ENCODE assay signal across 28 cellular contexts in the genomic region with DNA sequence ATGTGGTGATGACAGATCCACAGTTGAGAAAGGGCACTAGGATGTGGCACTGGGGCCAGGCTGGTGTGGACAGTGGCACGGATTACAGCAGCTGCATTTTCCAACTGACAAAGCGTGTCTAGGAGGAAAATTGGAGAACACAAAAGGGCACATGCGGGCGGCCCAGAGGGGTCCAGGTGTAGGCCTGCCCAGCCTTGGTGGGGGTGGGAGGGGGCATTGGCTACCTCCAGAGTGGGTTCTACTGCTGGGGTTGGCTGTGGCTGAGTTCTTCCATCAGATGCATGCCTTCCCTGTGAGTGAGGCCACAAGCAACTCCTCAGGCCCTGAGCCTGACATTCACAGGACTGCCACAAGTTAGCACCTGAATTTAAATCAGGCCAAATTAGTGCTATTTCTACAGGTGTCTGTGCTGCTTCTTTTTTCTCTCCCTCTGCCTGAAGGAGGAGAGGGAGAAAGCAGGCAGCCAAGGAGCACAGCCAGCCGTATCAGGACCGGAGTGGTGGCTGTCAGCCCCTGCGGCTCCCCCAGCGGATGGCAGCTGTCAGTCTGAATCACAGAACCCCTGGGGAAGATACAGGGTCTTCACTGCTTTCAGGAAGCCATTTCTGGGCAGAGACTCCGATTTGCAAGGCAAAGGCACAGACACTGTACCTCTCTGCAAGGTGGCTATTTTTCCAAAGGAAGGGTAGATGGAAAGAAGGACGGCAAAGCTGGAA.
"Had no signal": no experiment of that assay in that cellular context is flagged by ENCODE, and none has a peak within 500 bp of the region (broad histone marks: within the 10 kb centered on the region; RNA-seq: fewer than 3 reads in every experiment).

No MANE protein-coding gene starts in this region.

- H3K9me3 ChIP-seq: ascending aorta, colonic mucosa, gastrocnemius medialis, mucosa of descending colon, tibial nerve had no signal

- H3K4me1 ChIP-seq: ascending aorta, colonic mucosa, gastrocnemius medialis, tibial nerve had no signal

- H3K27ac ChIP-seq: ascending aorta, cardiac muscle cell, colonic mucosa, gastrocnemius medialis, hepatocyte, tibial nerve, WERI-Rb-1 had no signal

- H3K27ac Mint-ChIP-seq: activated CD4-positive, alpha-beta memory T cell treated with anti-CD3 and anti-CD28 coated beads, Interleukin-2, amount 10 ng/mL, durations not matched to agents 7 days and 5 days; activated CD4-positive, alpha-beta T cell treated with anti-CD3 and anti-CD28 coated beads, Interleukin-2, amount 10 ng/mL, durations not matched to agents 7 days and 5 days; activated naive CD4-positive, alpha-beta T cell treated with anti-CD3 and anti-CD28 coated beads, Interleukin-2, amount 10 ng/mL, durations not matched to agents 7 days and 5 days; activated naive CD8-positive, alpha-beta T cell treated with anti-CD3 and anti-CD28 coated beads, Interleukin-2, amount 10 ng/mL, durations not matched to agents 7 days and 5 days; activated T-cell treated with anti-CD3 and anti-CD28 coated beads, Interleukin-2, amount 50 U/mL, for 24 hours; brain; nephron had no signal

- H3K27me3 Mint-ChIP-seq: activated CD4-positive, alpha-beta memory T cell treated with anti-CD3 and anti-CD28 coated beads, Interleukin-2, amount 10 ng/mL, durations not matched to agents 7 days and 5 days; activated CD4-positive, alpha-beta T cell treated with anti-CD3 and anti-CD28 coated beads, Interleukin-2, amount 10 ng/mL, durations not matched to agents 7 days and 5 days; activated naive CD4-positive, alpha-beta T cell treated with anti-CD3 and anti-CD28 coated beads, Interleukin-2, amount 10 ng/mL, durations not matched to agents 7 days and 5 days; activated naive CD8-positive, alpha-beta T cell treated with anti-CD3 and anti-CD28 coated beads, Interleukin-2, amount 10 ng/mL, durations not matched to agents 7 days and 5 days; activated T-cell treated with anti-CD3 and anti-CD28 coated beads, Interleukin-2, amount 50 U/mL, for 24 hours had no signal

- H3K9me3 Mint-ChIP-seq: activated CD4-positive, alpha-beta memory T cell treated with anti-CD3 and anti-CD28 coated beads, Interleukin-2, amount 10 ng/mL, durations not matched to agents 7 days and 5 days; activated CD4-positive, alpha-beta T cell treated with anti-CD3 and anti-CD28 coated beads, Interleukin-2, amount 10 ng/mL, durations not matched to agents 7 days and 5 days; activated naive CD4-positive, alpha-beta T cell treated with anti-CD3 and anti-CD28 coated beads, Interleukin-2, amount 10 ng/mL, durations not matched to agents 7 days and 5 days; activated T-cell treated with anti-CD3 and anti-CD28 coated beads, Interleukin-2, amount 50 U/mL, for 24 hours; nephron had no signal

- H3K27me3 ChIP-seq: ascending aorta, colonic mucosa, gastrocnemius medialis, tibial nerve had no signal

- H3K4me1 Mint-ChIP-seq: activated CD4-positive, alpha-beta memory T cell treated with anti-CD3 and anti-CD28 coated beads, Interleukin-2, amount 10 ng/mL, durations not matched to agents 7 days and 5 days; activated CD4-positive, alpha-beta T cell treated with anti-CD3 and anti-CD28 coated beads, Interleukin-2, amount 10 ng/mL, durations not matched to agents 7 days and 5 days; activated naive CD4-positive, alpha-beta T cell treated with anti-CD3 and anti-CD28 coated beads, Interleukin-2, amount 10 ng/mL, durations not matched to agents 7 days and 5 days; activated naive CD8-positive, alpha-beta T cell treated with anti-CD3 and anti-CD28 coated beads, Interleukin-2, amount 10 ng/mL, durations not matched to agents 7 days and 5 days; nephron had no signal

- H2AFZ ChIP-seq: hepatocyte had no signal

- H3K4me3 ChIP-seq: ascending aorta, cardiac muscle cell, colonic mucosa, gastrocnemius medialis, hepatocyte, mucosa of descending colon, tibial nerve had no signal

- H3K4me2 ChIP-seq: hepatocyte had no signal

- H3K36me3 Mint-ChIP-seq: activated naive CD4-positive, alpha-beta T cell treated with anti-CD3 and anti-CD28 coated beads, Interleukin-2, amount 10 ng/mL, durations not matched to agents 7 days and 5 days; activated naive CD8-positive, alpha-beta T cell treated with anti-CD3 and anti-CD28 coated beads, Interleukin-2, amount 10 ng/mL, durations not matched to agents 7 days and 5 days; brain had no signal

- ATAC-seq: activated CD4-positive, CD25-positive, alpha-beta regulatory T cell treated with anti-CD3 and anti-CD28 coated beads, Interleukin-2, amount 50 U/mL, for 24 hours; gastrocnemius medialis; left ventricle myocardium superior; mucosa of descending colon; right cardiac atrium had no signal

- H3K36me3 ChIP-seq: ascending aorta, cardiac muscle cell, colonic mucosa, gastrocnemius medialis, tibial nerve, WERI-Rb-1 had no signal

- DNase-seq: activated CD4-positive, alpha-beta memory T cell treated with anti-CD3 and anti-CD28 coated beads, Interleukin-2, amount 10 ng/mL, durations not matched to agents 7 days and 5 days; activated CD4-positive, alpha-beta T cell treated with anti-CD3 and anti-CD28 coated beads, Interleukin-2, amount 10 ng/mL, durations not matched to agents 7 days and 5 days; activated CD8-positive, alpha-beta memory T cell treated with anti-CD3 and anti-CD28 coated beads, Interleukin-2, amount 50 U/mL, for 48 hours; activated gamma-delta T cell; activated naive CD4-positive, alpha-beta T cell treated with anti-CD3 and anti-CD28 coated beads, Interleukin-2, amount 10 ng/mL, durations not matched to agents 7 days and 5 days; activated naive CD8-positive, alpha-beta T cell treated with anti-CD3 and anti-CD28 coated beads, Interleukin-2, amount 10 ng/mL, durations not matched to agents 7 days and 5 days; activated T-cell treated with anti-CD3 and anti-CD28 coated beads, Interleukin-2, amount 50 U/mL, for 24 hours; cerebellar nuclear complex; colonic mucosa; effector CD8-positive, alpha-beta T cell; gastrocnemius medialis; left cardiac atrium; left ventricle myocardium superior; mucosa of descending colon; occipital lobe; right cardiac atrium; stimulated activated CD4-positive, alpha-beta T cell treated with anti-CD3 and anti-CD28 coated beads, Interleukin-15, amount 100 ng/mL, for 24 hours; stimulated activated CD4-positive, alpha-beta T cell treated with anti-CD3 and anti-CD28 coated beads, Interleukin-2, amount 100 ng/mL, for 24 hours; stimulated activated naive CD4-positive, alpha-beta T cell treated with Interleukin-2 at 50 U/mL for 16 hours; T1000; WERI-Rb-1 had no signal

- H3K4me3 Mint-ChIP-seq: activated CD4-positive, alpha-beta memory T cell treated with anti-CD3 and anti-CD28 coated beads, Interleukin-2, amount 10 ng/mL, durations not matched to agents 7 days and 5 days; activated CD4-positive, alpha-beta T cell treated with anti-CD3 and anti-CD28 coated beads, Interleukin-2, amount 10 ng/mL, durations not matched to agents 7 days and 5 days; activated naive CD4-positive, alpha-beta T cell treated with anti-CD3 and anti-CD28 coated beads, Interleukin-2, amount 10 ng/mL, durations not matched to agents 7 days and 5 days; activated naive CD8-positive, alpha-beta T cell treated with anti-CD3 and anti-CD28 coated beads, Interleukin-2, amount 10 ng/mL, durations not matched to agents 7 days and 5 days; activated T-cell treated with anti-CD3 and anti-CD28 coated beads, Interleukin-2, amount 50 U/mL, for 24 hours; brain; nephron had no signal
